Comparison of ENCODE assay signal across 10 cellular contexts in the genomic region with DNA sequence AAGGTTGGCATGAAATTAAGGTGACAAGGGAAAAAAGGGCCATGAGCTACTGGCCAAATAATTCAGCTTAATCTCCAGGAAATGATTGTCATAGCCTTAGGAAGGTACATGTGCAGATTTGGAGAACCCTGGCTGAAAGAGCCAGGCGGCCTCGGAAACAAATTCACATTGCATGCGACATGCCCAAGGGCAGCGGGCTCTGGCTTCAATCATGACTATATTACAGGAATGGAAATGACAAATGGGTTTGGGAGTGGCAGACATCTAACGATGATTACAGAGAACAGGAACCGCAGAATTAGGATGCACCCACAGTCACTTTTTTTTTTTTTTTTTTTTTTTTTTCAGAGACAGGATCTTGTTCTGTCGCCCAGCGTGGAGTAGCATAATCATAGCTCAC.
"Had no signal": no experiment of that assay in that cellular context is flagged by ENCODE, and none has a peak within 500 bp of the region (broad histone marks: within the 10 kb centered on the region; RNA-seq: fewer than 3 reads in every experiment).

No MANE protein-coding gene starts in this region.

- DNase-seq: activated CD4-positive, alpha-beta T cell treated with anti-CD3 and anti-CD28 coated beads, Interleukin-2, amount 10 ng/mL, durations not matched to agents 7 days and 5 days; activated CD4-positive, CD25-positive, alpha-beta regulatory T cell; activated naive CD4-positive, alpha-beta T cell treated with anti-CD3 and anti-CD28 coated beads, Interleukin-2, amount 10 ng/mL, durations not matched to agents 7 days and 5 days; activated T-cell treated with anti-CD3 and anti-CD28 coated beads for 4 hours; dermis blood vessel endothelial cell; esophagus squamous epithelium; foreskin fibroblast; retina had no signal

- H3K9ac ChIP-seq: parathyroid adenoma had no signal

- H3K27ac ChIP-seq: adrenal gland, esophagus squamous epithelium, parathyroid adenoma had no signal

- H3K9me3 ChIP-seq: adrenal gland, esophagus squamous epithelium had no signal

- H2AFZ ChIP-seq: parathyroid adenoma had no signal

- H3K27me3 ChIP-seq: adrenal gland had no signal

- H3K4me3 ChIP-seq: adrenal gland, esophagus squamous epithelium had no signal

- H3K4me1 ChIP-seq: adrenal gland, parathyroid adenoma had no signal

- H3K36me3 ChIP-seq: adrenal gland, esophagus squamous epithelium had no signal

- H3K79me2 ChIP-seq: parathyroid adenoma had no signal
